In genomic region chr10:5073659-5074058, GRCh38 we compare ENCODE assay signal across 25 cellular contexts.
"Had no signal": no experiment of that assay in that cellular context is flagged by ENCODE, and none has a peak within 500 bp of the region (broad histone marks: within the 10 kb centered on the region; RNA-seq: fewer than 3 reads in every experiment).

No MANE protein-coding gene starts in this region.

- H3K36me3 ChIP-seq: neural progenitor cell, prostate gland, right atrium auricular region, thyroid gland had no signal

- H3K4me3 ChIP-seq: gastrocnemius medialis, lung, mucosa of descending colon, neural progenitor cell, prostate gland, right atrium auricular region, skin epidermis, thyroid gland had no signal

- H3K4me1 ChIP-seq: prostate gland had no signal

- H3K4me2 ChIP-seq: neural progenitor cell had no signal

- ATAC-seq: esophagus mucosa; gastrocnemius medialis; left lobe of liver; mucosa of descending colon; natural killer cell treated with Interleukin-12 subunit alpha and Interleukin-12 subunit beta and Interleukin-15 and Interleukin-18, amount 100 ng/mL, for 72 hours; stimulated activated naive CD8-positive, alpha-beta T cell treated with anti-CD3 and anti-CD28 coated beads, Interleukin-15, amount 100 ng/mL, for 72 hours had no signal

- H3K27ac ChIP-seq: epithelial cell of prostate, neural progenitor cell, prostate gland, skin epidermis had no signal

- DNase-seq: effector CD8-positive, alpha-beta T cell; endodermal cell; foreskin fibroblast; gastrocnemius medialis; head of caudate nucleus; kidney; mucosa of descending colon; naive B cell; stimulated activated CD4-positive, alpha-beta T cell treated with anti-CD3 and anti-CD28 coated beads, Interleukin-15, amount 100 ng/mL, for 24 hours; stimulated activated CD4-positive, alpha-beta T cell treated with anti-CD3 and anti-CD28 coated beads, Interleukin-2, amount 100 ng/mL, for 48 hours; stimulated activated CD8-positive, alpha-beta memory T cell treated with anti-CD3 and anti-CD28 coated beads, Interleukin-4, amount 100 ng/mL, for 48 hours; stimulated activated naive CD4-positive, alpha-beta T cell; stimulated activated naive CD8-positive, alpha-beta T cell treated with anti-CD3 and anti-CD28 coated beads, Interleukin-15, amount 100 ng/mL, for 72 hours; thyroid gland; trophoblast cell had no signal

- FAIRE-seq: colon, kidney had no signal

- H2AFZ ChIP-seq: neural progenitor cell had no signal

- H3K9ac ChIP-seq: neural progenitor cell had no signal

- H3K27me3 ChIP-seq: gastrocnemius medialis, neural progenitor cell, right atrium auricular region, thyroid gland had no signal

- H3K9me3 ChIP-seq: gastrocnemius medialis, mucosa of descending colon, prostate gland, right atrium auricular region, thyroid gland had no signal
